1 cellular context compared by ENCODE assay signal in the genomic region with DNA sequence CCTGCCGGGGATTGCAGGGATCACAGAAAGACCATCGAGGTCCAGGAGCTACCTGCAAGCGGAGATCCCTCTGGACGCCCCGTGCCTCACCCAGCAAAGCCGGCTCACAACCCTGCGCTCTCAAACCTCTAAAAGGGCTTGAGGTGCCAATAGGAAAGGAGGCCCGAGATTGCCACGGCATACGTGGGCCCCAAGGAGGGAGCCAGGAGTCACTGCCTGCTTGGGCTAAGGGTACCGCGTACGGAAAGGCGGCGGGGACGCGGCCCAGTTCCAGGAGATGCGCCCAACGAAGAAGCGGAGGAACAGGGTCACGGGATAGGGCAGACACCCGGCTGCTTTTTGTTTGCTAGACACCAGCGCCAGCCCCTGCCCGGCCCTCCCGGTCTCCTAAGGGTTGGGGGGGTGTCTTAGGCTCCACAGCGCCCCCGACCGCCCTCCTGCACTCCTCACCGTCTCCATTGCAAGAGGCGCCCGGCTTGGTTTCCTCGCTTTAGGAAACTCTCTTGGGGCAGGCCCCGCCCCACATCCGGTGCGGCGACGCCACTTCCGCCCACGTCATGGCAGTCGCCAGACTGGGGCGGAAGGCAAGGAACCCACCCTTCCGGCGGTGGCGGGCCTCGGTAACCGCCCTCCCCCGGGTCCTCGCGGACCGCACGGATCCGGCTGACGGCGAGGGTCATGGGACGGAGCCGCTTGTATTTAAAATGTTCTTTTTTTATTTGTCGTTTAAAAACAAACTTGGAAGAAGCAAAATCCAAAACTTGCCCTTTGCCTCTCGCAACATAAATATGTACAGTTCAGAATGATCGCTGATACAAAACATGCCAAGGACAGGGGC.
A peak's percentile ranks its signal among the peaks of the same experiment; 100 is the strongest.
TF ChIP-seq lines count a peak whose summit lies in the region.

TSS of gene PRKAG1 (minus strand) at position 495 of the 838 bp plus-strand sequence. CDS start at position 459, 36 bp downstream.

TF ChIP-seq in HepG2, 621 proteins besides CTCF, POLR2A, EP300 and RAD21 (continued from another document and continues in another):
- TF ChIP-seq, protein P1, sequence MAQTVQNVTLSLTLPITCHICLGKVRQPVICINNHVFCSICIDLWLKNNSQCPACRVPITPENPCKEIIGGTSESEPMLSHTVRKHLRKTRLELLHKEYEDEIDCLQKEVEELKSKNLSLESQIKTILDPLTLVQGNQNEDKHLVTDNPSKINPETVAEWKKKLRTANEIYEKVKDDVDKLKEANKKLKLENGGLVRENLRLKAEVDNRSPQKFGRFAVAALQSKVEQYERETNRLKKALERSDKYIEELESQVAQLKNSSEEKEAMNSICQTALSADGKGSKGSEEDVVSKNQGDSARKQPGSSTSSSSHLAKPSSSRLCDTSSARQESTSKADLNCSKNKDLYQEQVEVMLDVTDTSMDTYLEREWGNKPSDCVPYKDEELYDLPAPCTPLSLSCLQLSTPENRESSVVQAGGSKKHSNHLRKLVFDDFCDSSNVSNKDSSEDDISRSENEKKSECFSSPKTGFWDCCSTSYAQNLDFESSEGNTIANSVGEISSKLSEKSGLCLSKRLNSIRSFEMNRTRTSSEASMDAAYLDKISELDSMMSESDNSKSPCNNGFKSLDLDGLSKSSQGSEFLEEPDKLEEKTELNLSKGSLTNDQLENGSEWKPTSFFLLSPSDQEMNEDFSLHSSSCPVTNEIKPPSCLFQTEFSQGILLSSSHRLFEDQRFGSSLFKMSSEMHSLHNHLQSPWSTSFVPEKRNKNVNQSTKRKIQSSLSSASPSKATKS (CRISPR knock-in tag; IDR thresholded peaks at IDR 0.05), result no peak
- TF ChIP-seq ZFP62 (CRISPR knock-in tag; IDR thresholded peaks at IDR 0.05) (no peak), ZNF749 (CRISPR knock-in tag; IDR thresholded peaks at IDR 0.05; ENCODE audit: borderline replicate concordance) (no peak; the same call in 1 of the 2 replicates), TEAD2 (CRISPR knock-in tag; IDR thresholded peaks at IDR 0.05) (no peak), AGO1 (IDR thresholded peaks at IDR 0.05; ENCODE audit: low read depth, low read length, poor library complexity, severe bottlenecking) (peak; percentile 96), MAF1 (CRISPR knock-in tag; IDR thresholded peaks at IDR 0.05; ENCODE audit: borderline replicate concordance) (peak; percentile 44; the same call in 1 of the 2 replicates), ZNF609 (CRISPR knock-in tag; IDR thresholded peaks at IDR 0.05; ENCODE audit: borderline replicate concordance) (no peak), SSRP1 (CRISPR knock-in tag; IDR thresholded peaks at IDR 0.05) (no peak), ZNF713 (CRISPR knock-in tag; IDR thresholded peaks at IDR 0.05) (0 out of 2 replicates have a peak, but pooled peaks have one; percentile 87), ZNF382 (CRISPR knock-in tag; IDR thresholded peaks at IDR 0.05; ENCODE audit: borderline replicate concordance) (no peak), ETV6 (CRISPR knock-in tag; conservative IDR thresholded peaks at IDR 0.05) (no peak), ZNF775 (CRISPR knock-in tag; IDR thresholded peaks at IDR 0.05; ENCODE audit: borderline replicate concordance) (no peak), SRSF1 (optimal IDR thresholded peaks at IDR 0.05; ENCODE audit: low read depth, low read length) (peak; percentile 93), HNRNPUL1 (IDR thresholded peaks at IDR 0.05; ENCODE audit: low read depth, low read length) (no peak), ZNF746 (CRISPR knock-in tag; IDR thresholded peaks at IDR 0.05) (no peak), KDM5A (IDR thresholded peaks at IDR 0.05; ENCODE audit: borderline replicate concordance, low read length) (peak; percentile 80), ADNP (CRISPR knock-in tag; IDR thresholded peaks at IDR 0.05) (no peak), ZNF407 (CRISPR knock-in tag; IDR thresholded peaks at IDR 0.05; ENCODE audit: not compliant biosample characterization) (no peak), TBX2 (CRISPR knock-in tag; IDR thresholded peaks at IDR 0.05; ENCODE audit: borderline replicate concordance) (peak; percentile 58; the same call in 1 of the 2 replicates), ZNF335 (CRISPR knock-in tag; IDR thresholded peaks at IDR 0.05) (peak; percentile 39; the same call in 1 of the 2 replicates), CREM (IDR thresholded peaks at IDR 0.05) (peak; percentile 92), CREM (CRISPR knock-in tag; IDR thresholded peaks at IDR 0.05) (no peak), ARID4A (CRISPR knock-in tag; IDR thresholded peaks at IDR 0.05; ENCODE audit: borderline replicate concordance) (peak; percentile 85), ZNF761 (CRISPR knock-in tag; conservative IDR thresholded peaks at IDR 0.05) (0 out of 2 replicates have a peak, but pooled peaks have one; percentile 55), ZNF121 (CRISPR knock-in tag; IDR thresholded peaks at IDR 0.05) (no peak), SMAD9 (CRISPR knock-in tag; IDR thresholded peaks at IDR 0.05) (no peak), ZNF260 (CRISPR knock-in tag; IDR thresholded peaks at IDR 0.05; ENCODE audit: borderline replicate concordance, low read depth) (no peak), CENPX (CRISPR knock-in tag; IDR thresholded peaks at IDR 0.05) (no peak), ZNF674 (CRISPR knock-in tag; IDR thresholded peaks at IDR 0.05; ENCODE audit: low read depth) (no peak)
- TF ChIP-seq, protein P2, sequence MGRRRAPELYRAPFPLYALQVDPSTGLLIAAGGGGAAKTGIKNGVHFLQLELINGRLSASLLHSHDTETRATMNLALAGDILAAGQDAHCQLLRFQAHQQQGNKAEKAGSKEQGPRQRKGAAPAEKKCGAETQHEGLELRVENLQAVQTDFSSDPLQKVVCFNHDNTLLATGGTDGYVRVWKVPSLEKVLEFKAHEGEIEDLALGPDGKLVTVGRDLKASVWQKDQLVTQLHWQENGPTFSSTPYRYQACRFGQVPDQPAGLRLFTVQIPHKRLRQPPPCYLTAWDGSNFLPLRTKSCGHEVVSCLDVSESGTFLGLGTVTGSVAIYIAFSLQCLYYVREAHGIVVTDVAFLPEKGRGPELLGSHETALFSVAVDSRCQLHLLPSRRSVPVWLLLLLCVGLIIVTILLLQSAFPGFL (CRISPR knock-in tag; IDR thresholded peaks at IDR 0.05), result no peak
- TF ChIP-seq, protein P3, sequence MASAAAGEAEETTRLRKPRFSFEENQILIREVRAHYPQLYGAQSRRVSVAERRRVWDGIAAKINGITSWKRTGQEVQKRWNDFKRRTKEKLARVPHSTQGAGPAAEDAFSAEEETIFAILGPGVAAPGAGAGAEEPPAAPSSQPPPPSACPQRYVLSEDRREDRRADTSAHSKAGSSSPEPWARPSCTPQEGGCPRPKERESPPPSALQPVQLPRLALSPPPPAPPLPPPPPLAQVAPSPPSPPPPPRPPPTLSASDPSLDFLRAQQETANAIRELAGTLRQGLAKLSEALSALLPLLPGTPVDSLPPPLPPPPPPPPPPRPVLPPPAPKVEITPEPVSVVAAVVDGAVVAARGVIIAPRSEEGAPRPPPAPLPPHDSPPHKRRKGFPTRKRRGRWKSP (CRISPR knock-in tag; IDR thresholded peaks at IDR 0.05), result no peak
